Comparison of ENCODE assay signal across 18 cellular contexts in the genomic region with DNA sequence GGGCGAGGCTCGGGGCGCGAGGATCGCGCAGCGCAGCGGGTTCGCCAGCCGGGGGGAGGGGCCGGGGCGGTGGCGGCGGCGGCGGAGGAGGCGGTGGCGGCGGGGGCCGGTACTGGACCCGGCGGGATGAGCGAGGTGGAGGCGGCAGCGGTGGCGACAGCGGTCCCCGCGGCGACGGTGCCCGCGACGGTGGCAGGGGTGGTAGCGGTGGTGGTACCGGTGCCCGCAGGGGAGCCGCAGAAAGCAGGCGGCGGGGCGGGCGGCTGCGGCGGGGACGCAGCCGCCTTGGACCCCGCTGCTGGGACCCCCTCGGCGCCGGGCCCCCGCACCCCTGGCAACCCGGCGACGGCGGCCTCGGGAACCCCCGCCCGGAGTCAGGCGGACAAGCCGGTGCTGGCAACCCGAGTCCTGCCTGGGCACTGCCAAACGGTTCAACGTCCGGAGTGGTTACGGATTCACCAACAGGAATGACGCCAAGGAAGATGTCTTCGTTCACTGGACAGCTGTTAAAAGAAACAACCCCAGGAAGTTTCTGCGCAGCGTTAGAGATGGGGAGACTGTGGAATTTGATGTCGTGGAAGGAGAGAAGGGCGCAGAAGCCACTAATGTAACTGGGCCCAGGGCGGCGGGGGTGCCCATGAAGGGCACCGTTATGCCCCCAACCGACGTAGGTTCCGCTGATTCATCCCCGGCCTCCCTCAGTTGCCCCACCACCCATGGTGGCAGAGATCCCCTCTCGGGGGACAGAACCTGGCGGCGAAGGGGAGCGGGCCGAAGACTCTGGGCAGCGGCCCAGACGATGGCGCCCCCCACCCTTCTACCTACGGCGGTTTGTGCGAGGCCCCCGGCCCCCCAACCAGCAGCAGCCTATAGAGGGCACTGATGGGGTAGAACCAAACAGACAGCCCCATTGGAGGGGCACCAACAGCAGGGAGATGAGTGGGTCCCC.
DNase-seq lines count a peak whose midpoint lies in the region; ATAC-seq, FAIRE-seq and TF ChIP-seq lines count a peak whose summit lies in the region.
"Had no signal": no experiment of that assay in that cellular context is flagged by ENCODE, and none has a peak within 500 bp of the region (broad histone marks: within the 10 kb centered on the region; RNA-seq: fewer than 3 reads in every experiment).

No MANE protein-coding gene starts in this region.

- H3K4me1 Mint-ChIP-seq in endodermal cell = no peaks in the 10 kb centered on the region

- H3K36me3 ChIP-seq in heart right ventricle (no peaks in the 10 kb centered on the region), endodermal cell (ENCODE audit: control insufficient read depth, insufficient read depth, low read length) (no peaks in the 10 kb centered on the region), mesodermal cell (ENCODE audit: control insufficient read depth, insufficient read depth, low read length) (no peaks in the 10 kb centered on the region), small intestine (ENCODE audit: control insufficient read depth in 2 of 2, insufficient read depth in 2 of 2, low read length in 2 of 2) (no peaks in the 10 kb centered on the region)

- no peaks in the 10 kb centered on the region for H3K27me3 ChIP-seq in right cardiac atrium (ENCODE audit: control insufficient read depth, insufficient read depth)
- peaks cover 12 to 78% (median 65%) of the 10 kb centered on the region in 7 donors for H3K27me3 ChIP-seq in heart right ventricle
- H3K27me3 ChIP-seq in endodermal cell (ENCODE audit: control insufficient read depth, insufficient read depth, low read length, poor library complexity, severe bottlenecking) = peaks cover 64% of the 10 kb centered on the region
- H3K27me3 ChIP-seq in small intestine (ENCODE audit: control insufficient read depth in 2 of 2, insufficient read depth in 2 of 2, low read length in 2 of 2) = peaks cover 0 to 17% of the 10 kb centered on the region in 2 donors

- no peaks in the 10 kb centered on the region for H3K9me3 Mint-ChIP-seq in endodermal cell

- no peak for ATAC-seq in right cardiac atrium
- no peak for ATAC-seq in heart right ventricle
- no peak for ATAC-seq in HG03280 (IDR thresholded peaks at IDR 0.05; ENCODE audit: unreplicated experiment)
- ATAC-seq: body of pancreas, Panc1, T-helper 17 cell had no signal

- H3K9ac ChIP-seq in endodermal cell (ENCODE audit: extremely low read depth, low read length, poor library complexity, severe bottlenecking) = no peak overlapping the region

- H3K36me3 Mint-ChIP-seq in endodermal cell (ENCODE audit: low read depth) = no peaks in the 10 kb centered on the region

- WGBS in right cardiac atrium = 14% methylated on average over 90 of the region's 90 CpGs
- 14 to 15% methylated on average over 82 to 89 of the region's 90 CpGs for WGBS in heart right ventricle, 2 donors
- 28 to 40% methylated on average over 29 to 89 of the region's 90 CpGs for WGBS in endodermal cell (ENCODE audit: insufficient coverage in 1 of 2, insufficient read length in 1 of 2), 2 experiments
- WGBS in mesodermal cell (ENCODE audit: insufficient coverage in 2 of 2), 2 experiments = 30 to 41% methylated on average over 23 to 59 of the region's 90 CpGs
- WGBS in small intestine, 3 donors = 17 to 24% (median 20%) methylated on average over 80 to 90 of the region's 90 CpGs

- H3K4me1 ChIP-seq in right cardiac atrium (ENCODE audit: control insufficient read depth, insufficient read depth, low read length) = no peaks in the 10 kb centered on the region
- H3K4me1 ChIP-seq in heart right ventricle = peaks cover 0 to 28% (median 17%) of the 10 kb centered on the region in 9 donors
- no peaks in the 10 kb centered on the region for H3K4me1 ChIP-seq in endodermal cell (ENCODE audit: control insufficient read depth, insufficient read depth, low read length)
- peaks cover 4% of the 10 kb centered on the region for H3K4me1 ChIP-seq in mesodermal cell (ENCODE audit: control insufficient read depth, insufficient read depth, low read length, poor library complexity, severe bottlenecking)
- peaks cover 0 to 2% of the 10 kb centered on the region in 2 donors for H3K4me1 ChIP-seq in small intestine (ENCODE audit: control insufficient read depth in 2 of 2, insufficient read depth in 1 of 2, low read depth in 1 of 2, low read length in 1 of 2)

- H3K27ac ChIP-seq in right cardiac atrium (ENCODE audit: low read length) (no peak overlapping the region), heart right ventricle (no peak overlapping the region), endodermal cell (ENCODE audit: low read depth, low read length) (no peak overlapping the region), mesodermal cell (ENCODE audit: low read depth, low read length, severe bottlenecking) (no peak overlapping the region), small intestine (ENCODE audit: low read depth in 1 of 2, low read length in 1 of 2) (no peak overlapping the region)
- H3K27ac ChIP-seq: body of pancreas had no signal

- no peak overlapping the region for H3K27ac Mint-ChIP-seq in endodermal cell

- intact Hi-C loops in right cardiac atrium (cut with DNase I) (no loop called here), heart right ventricle (cut with DNase I) (loop anchor here in 4 of 10 donors (5.0 to 10.0 kb wide), 2 partner anchors 270 to 273 kb away; no protein-coding TSS in a partner anchor)

- DNase-seq in right cardiac atrium (no peak), heart right ventricle (no peak), endodermal cell (no peak), DMS 273 treated with DMSO at 0.1 percent for 48 hours (lab: John Stamatoyannopoulos, UW) (no peak), small intestine (no peak), amniotic stem cell (lab: John Stamatoyannopoulos, UW) (no peak)
- DNase-seq: activated CD4-positive, alpha-beta T cell treated with anti-CD3 and anti-CD28 coated beads for 4 hours; body of pancreas; DMS153; hippocampal formation; MV-4-11; NCI-H446; T-helper 17 cell; trophoblast cell had no signal

- H3K4me3 Mint-ChIP-seq in endodermal cell = peak overlapping the region; percentile 30

- TF ChIP-seq CTCF in heart right ventricle (IDR thresholded peaks at IDR 0.05) (no peak), endodermal cell (conservative IDR thresholded peaks at IDR 0.05) (no peak)

- no peak for FAIRE-seq in small intestine (lab: Jason Lieb, UNC)
- FAIRE-seq: H1 had no signal

- H3K9me3 ChIP-seq in right cardiac atrium (ENCODE audit: control insufficient read depth, low read length) = no peaks in the 10 kb centered on the region
- H3K9me3 ChIP-seq in heart right ventricle = peaks cover 0 to 3% (median 0%) of the 10 kb centered on the region in 11 donors
- no peaks in the 10 kb centered on the region for H3K9me3 ChIP-seq in endodermal cell (ENCODE audit: control insufficient read depth, low read length)
- H3K9me3 ChIP-seq in mesodermal cell (ENCODE audit: control insufficient read depth, low read length) = no peaks in the 10 kb centered on the region
- H3K9me3 ChIP-seq in small intestine (ENCODE audit: control insufficient read depth, low read depth) = no peaks in the 10 kb centered on the region
- H3K9me3 ChIP-seq: body of pancreas had no signal

- peaks cover 62% of the 10 kb centered on the region for H3K27me3 Mint-ChIP-seq in endodermal cell (ENCODE audit: insufficient read depth)

- H3K4me3 ChIP-seq in right cardiac atrium (ENCODE audit: low read length) (peak overlapping the region; percentile 12), heart right ventricle (peak overlapping the region in 1 of 10 donors; percentile 14), endodermal cell (ENCODE audit: low read length) (no peak overlapping the region), mesodermal cell (ENCODE audit: extremely low read depth, insufficient read depth, low read length, poor library complexity, severe bottlenecking) (peak overlapping the region; percentile 8), small intestine (ENCODE audit: low read depth in 1 of 2, low read length in 2 of 2) (no peak overlapping the region)
- H3K4me3 ChIP-seq: body of pancreas had no signal

Comparison
In these comparisons a context has a peak if more than half of its experiments do, and no peak if none do; other contexts are left out.
1. H3K4me3 ChIP-seq: peak in right cardiac atrium (single experiment) and mesodermal cell (single experiment); none in endodermal cell (single experiment) and small intestine (0 of 2).